In the genomic region with DNA sequence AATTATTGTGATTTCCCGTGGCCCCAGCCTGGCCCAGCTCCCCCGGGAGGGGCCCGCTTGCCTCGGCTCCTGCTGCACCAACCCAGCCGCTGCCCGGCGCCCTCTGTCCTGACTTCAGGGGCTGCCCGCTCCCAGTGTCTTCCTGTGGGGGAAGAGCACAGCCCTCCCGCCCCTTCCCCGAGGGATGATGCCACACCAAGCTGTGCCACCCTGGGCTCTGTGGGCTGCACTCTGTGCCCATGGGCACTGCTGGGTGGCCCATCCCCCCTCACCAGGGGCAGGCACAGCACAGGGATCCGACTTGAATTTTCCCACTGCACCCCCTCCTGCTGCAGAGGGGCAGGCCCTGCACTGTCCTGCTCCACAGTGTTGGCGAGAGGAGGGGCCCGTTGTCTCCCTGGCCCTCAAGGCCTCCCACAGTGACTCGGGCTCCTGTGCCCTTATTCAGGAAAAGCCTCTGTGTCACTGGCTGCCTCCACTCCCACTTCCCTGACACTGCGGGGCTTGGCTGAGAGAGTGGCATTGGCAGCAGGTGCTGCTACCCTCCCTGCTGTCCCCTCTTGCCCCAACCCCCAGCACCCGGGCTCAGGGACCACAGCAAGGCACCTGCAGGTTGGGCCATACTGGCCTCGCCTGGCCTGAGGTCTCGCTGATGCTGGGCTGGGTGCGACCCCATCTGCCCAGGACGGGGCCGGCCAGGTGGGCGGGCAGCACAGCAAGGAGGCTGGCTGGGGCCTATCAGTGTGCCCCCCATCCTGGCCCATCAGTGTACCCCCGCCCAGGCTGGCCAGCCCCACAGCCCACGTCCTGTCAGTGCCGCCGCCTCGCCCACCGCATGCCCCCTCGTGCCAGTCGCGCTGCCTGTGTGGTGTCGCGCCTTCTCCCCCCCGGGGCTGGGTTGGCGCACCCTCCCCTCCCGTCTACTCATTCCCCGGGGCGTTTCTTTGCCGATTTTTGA, we compare ENCODE assay signal across 11 cellular contexts. TPM values are rescaled to one million over a fixed set of nuclear protein-coding genes. Genes with fewer than 3 reads are reported as not detected.
DNase-seq lines count a peak whose midpoint lies in the region; ATAC-seq and TF ChIP-seq lines count a peak whose summit lies in the region.
"Had no signal": no experiment of that assay in that cellular context is flagged by ENCODE, and none has a peak within 500 bp of the region (broad histone marks: within the 10 kb centered on the region; RNA-seq: fewer than 3 reads in every experiment).

No MANE protein-coding gene starts in this region.

- no peak for ATAC-seq in DND-41 (ENCODE audit: insufficient read depth, low read depth)
- no peak for ATAC-seq in psoas muscle
- no peak for ATAC-seq in GM21619 (IDR thresholded peaks at IDR 0.05; ENCODE audit: unreplicated experiment)

- DNase-seq in DND-41 (no peak), psoas muscle (peak; percentile 27 to 56), BE2C (no peak), NCI-H446 treated with DMSO at 0.1 percent for 48 hours (lab: John Stamatoyannopoulos, UW) (no peak), NCI-H82 (lab: John Stamatoyannopoulos, UW) (no peak)
- peak; percentile 26 for DNase-seq in effector CD8-positive, alpha-beta T cell (lab: John Stamatoyannopoulos, UW)
- DNase-seq: glutamatergic neuron, NCI-H2029 treated with DMSO at 0.1 percent for 48 hours had no signal

- H3K27ac ChIP-seq in DND-41 (ENCODE audit: low read length) (peak overlapping the region; percentile 100), psoas muscle (no peak overlapping the region)

- peak overlapping the region; percentile 99; the same call in 1 of the 2 replicates for H3K9ac ChIP-seq in DND-41 (ENCODE audit: low read depth, low read length)

- H3K27me3 Mint-ChIP-seq in T-helper 1 cell treated with Interleukin-12 subunit alpha and Interleukin-12 subunit beta and Interleukin-4 antibody, amounts not matched to agents 30 μg/mL and 1 μg/mL, for 36 hours (ENCODE audit: low read depth): no peaks in the 10 kb centered on the region

- intact Hi-C loops in psoas muscle (cut with DNase I): no loop called here

- no peak overlapping the region for H2AFZ ChIP-seq in DND-41 (ENCODE audit: low read depth, low read length)

- WGBS in psoas muscle, 3 donors: 84 to 91% (median 87%) methylated on average over 37 to 39 of the region's 39 CpGs

- H3K4me1 Mint-ChIP-seq in T-helper 1 cell treated with Interleukin-12 subunit alpha and Interleukin-12 subunit beta and Interleukin-4 antibody, amounts not matched to agents 30 μg/mL and 1 μg/mL, for 36 hours (ENCODE audit: low read depth): peaks cover 38% of the 10 kb centered on the region

- H3K4me3 Mint-ChIP-seq in T-helper 1 cell treated with Interleukin-12 subunit alpha and Interleukin-12 subunit beta and Interleukin-4 antibody, amounts not matched to agents 30 μg/mL and 1 μg/mL, for 36 hours: peak overlapping the region; percentile 80
- H3K4me3 Mint-ChIP-seq: brain had no signal

- no peaks in the 10 kb centered on the region for H3K27me3 ChIP-seq in DND-41 (ENCODE audit: insufficient read depth, low read length, poor library complexity)
- no peaks in the 10 kb centered on the region for H3K27me3 ChIP-seq in psoas muscle (ENCODE audit: insufficient read depth in 3 of 3, low read length in 2 of 3)
- H3K27me3 ChIP-seq in BE2C: no peaks in the 10 kb centered on the region

- peak overlapping the region; percentile 95 for H3K27ac Mint-ChIP-seq in T-helper 1 cell treated with Interleukin-12 subunit alpha and Interleukin-12 subunit beta and Interleukin-4 antibody, amounts not matched to agents 30 μg/mL and 1 μg/mL, for 36 hours

- H3K79me2 ChIP-seq in DND-41 (ENCODE audit: insufficient read depth, low read length): peaks cover 53% of the 10 kb centered on the region

- H3K36me3 ChIP-seq in DND-41 (ENCODE audit: insufficient read depth, low read length) (peaks cover 82% of the 10 kb centered on the region), psoas muscle (ENCODE audit: insufficient read depth in 1 of 2, low read depth in 1 of 2) (peaks cover 3 to 68% of the 10 kb centered on the region in 2 donors), BE2C (peaks cover 60% of the 10 kb centered on the region)

- H4K20me1 ChIP-seq in DND-41 (ENCODE audit: insufficient read depth, low read length): 0 out of 2 replicates have a peak, but pooled peaks cover 8% of the 10 kb centered on the region

- H3K4me2 ChIP-seq in DND-41 (ENCODE audit: insufficient read depth, low read length): peak overlapping the region; percentile 75; the same call in 1 of the 2 replicates

- H3K4me3 ChIP-seq in DND-41 (ENCODE audit: low read depth in 1 of 2, low read length in 2 of 2): no peak overlapping the region
- H3K4me3 ChIP-seq in psoas muscle: no peak overlapping the region
- no peak overlapping the region for H3K4me3 ChIP-seq in BE2C (ENCODE audit: low read depth, low read length)

- TF ChIP-seq CTCF in DND-41 (IDR thresholded peaks at IDR 0.05; ENCODE audit: borderline replicate concordance, extremely low read depth, low read length, poor library complexity, severe bottlenecking) (no peak), psoas muscle (IDR thresholded peaks at IDR 0.05) (no peak), BE2C (IDR thresholded peaks at IDR 0.05; ENCODE audit: low read depth, low read length) (no peak)

- peaks cover 29% of the 10 kb centered on the region for H3K36me3 Mint-ChIP-seq in T-helper 1 cell treated with Interleukin-12 subunit alpha and Interleukin-12 subunit beta and Interleukin-4 antibody, amounts not matched to agents 30 μg/mL and 1 μg/mL, for 36 hours (ENCODE audit: low read depth)

- H3K4me1 ChIP-seq in DND-41 (ENCODE audit: insufficient read depth, low read length) (peaks cover 62% of the 10 kb centered on the region), psoas muscle (peaks cover 21% of the 10 kb centered on the region), BE2C (peaks cover 10% of the 10 kb centered on the region)

- H3K9me3 ChIP-seq in DND-41 (ENCODE audit: insufficient read depth, low read length, severe bottlenecking) (no peaks in the 10 kb centered on the region), psoas muscle (no peaks in the 10 kb centered on the region), BE2C (no peaks in the 10 kb centered on the region)

- H3K9me3 Mint-ChIP-seq in T-helper 1 cell treated with Interleukin-12 subunit alpha and Interleukin-12 subunit beta and Interleukin-4 antibody, amounts not matched to agents 30 μg/mL and 1 μg/mL, for 36 hours: no peaks in the 10 kb centered on the region
- H3K9me3 Mint-ChIP-seq: brain had no signal

RNA-seq across cellular contexts. Expression of a gene that starts 3.3 kb away (rescaled TPM):
- 1 to 10 TPM; 4.1 to 8.6 (median 7.8) TPM for total RNA-seq in psoas muscle
- 1 to 10 TPM; 4.6 to 7.0 (median 5.9) TPM for polyA plus RNA-seq in psoas muscle
- 133 TPM for polyA plus RNA-seq in BE2C (2012; ENCODE audit: insufficient read depth, insufficient read length, low read depth)

RNA-seq across cellular contexts. Expression of a gene that starts 17.5 kb away (rescaled TPM):
- total RNA-seq in psoas muscle: 10 to 100 TPM in 1 of 4 donors, 1 to 10 TPM in 3; 3.7 to 10.1 (median 6.9) TPM
- 1 to 10 TPM; 3.0 to 5.0 (median 4.2) TPM for polyA plus RNA-seq in psoas muscle
- polyA plus RNA-seq in BE2C (2012; ENCODE audit: insufficient read depth, insufficient read length, low read depth): 3.9 TPM

RNA-seq across cellular contexts. Expression of a gene that starts 19.5 kb away (rescaled TPM):
- total RNA-seq in psoas muscle: 10 to 100 TPM; 41.7 to 46.8 (median 46.1) TPM
- 10 to 100 TPM; 37.3 to 56.8 (median 46.2) TPM for polyA plus RNA-seq in psoas muscle
- 272 TPM for polyA plus RNA-seq in BE2C (2012; ENCODE audit: insufficient read depth, insufficient read length, low read depth)

Comparison
In these comparisons a context has a peak if more than half of its experiments do, and no peak if none do; other contexts are left out.
1. DNase-seq: peak in effector CD8-positive, alpha-beta T cell (single experiment) and psoas muscle (2 of 2); none in DND-41 (single experiment), BE2C (single experiment), NCI-H446 treated with DMSO at 0.1 percent for 48 hours (single experiment) and NCI-H82 (single experiment).